Comparison of ENCODE assay signal across 10 cellular contexts in the genomic region with DNA sequence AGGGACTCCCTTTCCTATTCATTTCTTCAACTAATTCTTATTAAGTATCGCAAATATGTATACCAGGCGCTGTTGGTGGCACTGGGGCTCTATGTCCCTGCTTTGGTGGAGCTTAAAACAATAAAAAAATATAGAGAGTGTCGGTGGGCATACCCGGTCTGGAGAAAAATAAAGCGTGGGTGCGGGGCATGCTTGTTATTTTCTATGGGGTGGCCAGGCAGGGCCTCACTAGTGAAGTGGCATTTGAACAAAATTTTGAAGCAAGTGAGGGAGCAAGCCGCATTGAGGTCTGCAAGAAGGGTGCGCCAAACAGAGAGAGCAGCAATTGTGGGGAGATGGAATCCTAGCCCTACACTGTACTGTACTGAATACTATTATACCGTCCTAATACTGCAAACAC. TPM values are rescaled to one million over a fixed set of nuclear protein-coding genes. Genes with fewer than 3 reads are reported as not detected.
DNase-seq lines count a peak whose midpoint lies in the region; ATAC-seq and TF ChIP-seq lines count a peak whose summit lies in the region.
"Had no signal": no experiment of that assay in that cellular context is flagged by ENCODE, and none has a peak within 500 bp of the region (broad histone marks: within the 10 kb centered on the region; RNA-seq: fewer than 3 reads in every experiment).

No MANE protein-coding gene starts in this region.

- H3K9me3 ChIP-seq in CD4-positive, alpha-beta T cell (ENCODE audit: control insufficient read depth, low read length), result no peaks in the 10 kb centered on the region
- H3K9me3 ChIP-seq in duodenal mucosa (ENCODE audit: control insufficient read depth in 1 of 2, low read length in 2 of 2) (no peaks in the 10 kb centered on the region), neutrophil (no peaks in the 10 kb centered on the region)

- peak overlapping the region; percentile 87 for H3K27ac ChIP-seq in CD4-positive, alpha-beta T cell (ENCODE audit: low read depth, low read length)
- H3K27ac ChIP-seq in duodenal mucosa (ENCODE audit: low read depth, low read length) (no peak overlapping the region), neutrophil (peak overlapping the region; percentile 96)

- no peak for TF ChIP-seq CTCF in CD4-positive, alpha-beta T cell (IDR thresholded peaks at IDR 0.05)
- TF ChIP-seq CTCF in NB4 (IDR thresholded peaks at IDR 0.05; ENCODE audit: low read depth, low read length), result no peak
- TF ChIP-seq CTCF in neutrophil (IDR thresholded peaks at IDR 0.05), result no peak

- ATAC-seq in CD4-positive, alpha-beta T cell (ENCODE audit: poor library complexity), result no peak
- no peak for ATAC-seq in HG03521 (IDR thresholded peaks at IDR 0.05; ENCODE audit: unreplicated experiment)

- no peak overlapping the region for H3K9ac ChIP-seq in duodenal mucosa (ENCODE audit: low read depth in 1 of 2, low read length in 2 of 2)

- no peaks in the 10 kb centered on the region for H3K27me3 ChIP-seq in CD4-positive, alpha-beta T cell (ENCODE audit: control insufficient read depth, insufficient read depth, low read length)
- H3K27me3 ChIP-seq in duodenal mucosa (ENCODE audit: control insufficient read depth in 1 of 2, insufficient read depth in 2 of 2, low read length in 2 of 2), result no peaks in the 10 kb centered on the region
- H3K27me3 ChIP-seq in neutrophil, result no peaks in the 10 kb centered on the region

- peaks cover 4% of the 10 kb centered on the region for H3K27me3 Mint-ChIP-seq in CD4-positive, alpha-beta T cell

- DNase-seq in CD4-positive, alpha-beta T cell, result no peak
- no peak for DNase-seq in NB4 (ENCODE audit: low read depth)
- no peak for DNase-seq in AG20443 (ENCODE audit: low spot score)
- DNase-seq in posterior vena cava (ENCODE audit: low spot score), result no peak
- DNase-seq in NCI-H82 (lab: John Stamatoyannopoulos, UW), result no peak

- H3K4me3 Mint-ChIP-seq in CD4-positive, alpha-beta T cell, result peak overlapping the region; percentile 99

- peaks cover 5% of the 10 kb centered on the region for H3K36me3 Mint-ChIP-seq in CD4-positive, alpha-beta T cell (ENCODE audit: low read depth)

- POLR2A ChIA-PET in CD4-positive, alpha-beta T cell (lab: Charles Lee), result interaction anchor here (0.9 to 5.6 kb wide), 6 partner anchors 8 to 434 kb away, joined by 3 to 58 read pairs (median 7); a partner anchor contains a TSS

- peaks cover 0 to 10% of the 10 kb centered on the region in 2 donors for H3K4me1 ChIP-seq in duodenal mucosa (ENCODE audit: control insufficient read depth in 1 of 2, insufficient read depth in 2 of 2, low read length in 2 of 2)
- H3K4me1 ChIP-seq in neutrophil (ENCODE audit: control insufficient read depth in 1 of 2, insufficient read depth in 1 of 2, low read depth in 1 of 2, low read length in 1 of 2), result peaks cover 12 to 24% of the 10 kb centered on the region in 2 experiments

- CTCF ChIA-PET in CD4-positive, alpha-beta T cell (lab: Charles Lee), result interaction anchor here (1.8 kb wide), 1 partner anchor 22 kb away, joined by 6 read pairs; no protein-coding TSS in a partner anchor

- TF ChIP-seq POLR2A in NB4 (IDR thresholded peaks at IDR 0.05; ENCODE audit: extremely low read depth, insufficient read length), result no peak

- intact Hi-C loops in CD4-positive, alpha-beta T cell (cut with DNase I, micrococcal nuclease), result loop anchor here (2.0 to 10.0 kb wide), 4 partner anchors 15 to 1591 kb away; a partner anchor contains a TSS
- intact Hi-C loops in posterior vena cava (cut with DNase I), result loop anchor here in 1 of 2 donors (10.0 kb wide), 1 partner anchor 129 kb away; a partner anchor contains a TSS

- H3K4me1 Mint-ChIP-seq in CD4-positive, alpha-beta T cell (ENCODE audit: low read depth), result peaks cover 29% of the 10 kb centered on the region

- peak overlapping the region; percentile 95 for H3K27ac Mint-ChIP-seq in CD4-positive, alpha-beta T cell

- H3K4me3 ChIP-seq in NB4 (ENCODE audit: low read depth, low read length) (peak overlapping the region; percentile 25), duodenal mucosa (ENCODE audit: low read depth in 1 of 2, low read length in 2 of 2) (peak overlapping the region; percentile 50 to 74), neutrophil (ENCODE audit: low read depth in 1 of 2, low read length in 1 of 2) (peak overlapping the region; percentile 72 to 83)

- no peaks in the 10 kb centered on the region for H3K9me3 Mint-ChIP-seq in CD4-positive, alpha-beta T cell

- H3K36me3 ChIP-seq in duodenal mucosa (ENCODE audit: control insufficient read depth in 1 of 2, insufficient read depth in 2 of 2, low read length in 2 of 2), result peaks cover 3 to 16% of the 10 kb centered on the region in 2 donors
- peaks cover 24% of the 10 kb centered on the region for H3K36me3 ChIP-seq in neutrophil

RNA-seq across cellular contexts. Expression of a gene that starts 0.6 kb away (rescaled TPM):
- 100 to 1,000 TPM; 256 to 260 TPM for total RNA-seq in CD4-positive, alpha-beta T cell
- total RNA-seq in posterior vena cava, result 100 to 1,000 TPM in 1 of 2 donors, 10 to 100 TPM in 1; 88.2 to 102 TPM

RNA-seq across cellular contexts. Expression of a gene that starts 35.1 kb away (rescaled TPM):
- 10 to 100 TPM; 63.1 to 68.5 TPM for total RNA-seq in CD4-positive, alpha-beta T cell
- total RNA-seq in posterior vena cava, result 10 to 100 TPM; 15.8 to 18.1 TPM

RNA-seq across cellular contexts. Expression of a gene that starts 44.1 kb away (rescaled TPM):
- total RNA-seq in CD4-positive, alpha-beta T cell, result not detected
- not detected for total RNA-seq in posterior vena cava
- total RNA-seq: HT1080, RPMI7951 had no signal

Comparison
In these comparisons a context has a peak if more than half of its experiments do, and no peak if none do; other contexts are left out.
1. H3K4me3 ChIP-seq: peak in every context shown above with its lines; median percentile 78 in neutrophil; 62 in duodenal mucosa; 25 in NB4.